27 cellular contexts compared by ENCODE assay signal in genomic region chr5:35354751-35355150, GRCh38.
A peak's percentile ranks its signal among the peaks of the same experiment; 100 is the strongest.
DNase-seq lines count a peak whose midpoint lies in the region; ATAC-seq, FAIRE-seq and TF ChIP-seq lines count a peak whose summit lies in the region.
"Had no signal": no experiment of that assay in that cellular context is flagged by ENCODE, and none has a peak within 500 bp of the region (broad histone marks: within the 10 kb centered on the region; RNA-seq: fewer than 3 reads in every experiment).

No MANE protein-coding gene starts in this region.

- no TSS peak for BruUV-seq in HepG2 (replicated peaks; lab: Mats Ljungman, UMichigan)

- no peak overlapping the region for H3K27ac Mint-ChIP-seq in stimulated activated memory B cell treated with anti-CD40 and anti-IgM and Interleukin-4, amounts not matched to agents 10 μg/mL and 1 μg/mL and 100 μg/mL, for 72 hours
- H3K27ac Mint-ChIP-seq: activated CD4-positive, alpha-beta T cell treated with anti-CD3 and anti-CD28 coated beads, Interleukin-2, amount 10 ng/mL, durations not matched to agents 7 days and 5 days; activated CD8-positive, alpha-beta memory T cell treated with anti-CD3 and anti-CD28 coated beads, Interleukin-2, amount 10 ng/mL, durations not matched to agents 7 days and 5 days; activated naive CD4-positive, alpha-beta T cell treated with anti-CD3 and anti-CD28 coated beads, Interleukin-2, amount 10 ng/mL, durations not matched to agents 7 days and 5 days; CD8-positive, alpha-beta memory T cell; H9; memory B cell; naive B cell had no signal

- H3K9me3 ChIP-seq in RWPE2 (ENCODE audit: severe bottlenecking) = peaks cover 2% of the 10 kb centered on the region
- H3K9me3 ChIP-seq in HepG2 (ENCODE audit: low read length) = peaks cover 9% of the 10 kb centered on the region; the same call in 1 of the 2 replicates

- no peaks in the 10 kb centered on the region for H3K79me2 ChIP-seq in HepG2 (ENCODE audit: insufficient read depth, low read length)

- FAIRE-seq in HepG2 (lab: Jason Lieb, UNC) = no peak
- FAIRE-seq: GM12891 had no signal

- H3K4me1 Mint-ChIP-seq in stimulated activated memory B cell treated with anti-CD40 and anti-IgM and Interleukin-4, amounts not matched to agents 10 μg/mL and 1 μg/mL and 100 μg/mL, for 72 hours = no peaks in the 10 kb centered on the region
- H3K4me1 Mint-ChIP-seq: activated CD4-positive, alpha-beta T cell treated with anti-CD3 and anti-CD28 coated beads, Interleukin-2, amount 10 ng/mL, durations not matched to agents 7 days and 5 days; activated CD8-positive, alpha-beta memory T cell treated with anti-CD3 and anti-CD28 coated beads, Interleukin-2, amount 10 ng/mL, durations not matched to agents 7 days and 5 days; activated naive CD4-positive, alpha-beta T cell treated with anti-CD3 and anti-CD28 coated beads, Interleukin-2, amount 10 ng/mL, durations not matched to agents 7 days and 5 days; CD8-positive, alpha-beta memory T cell; central memory CD8-positive, alpha-beta T cell; H9; memory B cell; naive B cell had no signal

- DNase-seq in GM04504 (ENCODE audit: low read depth) (peak; percentile 11), RWPE2 (ENCODE audit: low spot score) (no peak), islet precursor cell (peak; percentile 89), Kasumi-1 (lab: John Stamatoyannopoulos, UW) (no peak), NCI-H446 treated with DMSO at 0.1 percent for 48 hours (lab: John Stamatoyannopoulos, UW) (no peak), HepG2 (ENCODE audit: low spot score) (no peak)
- DNase-seq: activated CD4-positive, alpha-beta T cell treated with anti-CD3 and anti-CD28 coated beads, Interleukin-2, amount 10 ng/mL, durations not matched to agents 7 days and 5 days; activated CD8-positive, alpha-beta memory T cell treated with anti-CD3 and anti-CD28 coated beads, Interleukin-2, amount 10 ng/mL, durations not matched to agents 7 days and 5 days; activated naive CD4-positive, alpha-beta T cell treated with anti-CD3 and anti-CD28 coated beads, Interleukin-2, amount 10 ng/mL, durations not matched to agents 7 days and 5 days; aorta; CD8-positive, alpha-beta memory T cell; dermis blood vessel endothelial cell; H9; left colon; naive B cell; NCI-H1105 treated with DMSO at 0.1 percent for 48 hours; NCI-H2029; NCI-H2227 treated with DMSO at 0.1 percent for 48 hours; NCI-H774; stimulated activated CD4-positive, alpha-beta T cell treated with anti-CD3 and anti-CD28 coated beads, Interleukin-4, amount 100 ng/mL, for 1 hour; stimulated activated naive CD4-positive, alpha-beta T cell; T-helper 9 cell had no signal

- H4K20me1 ChIP-seq in HepG2 (ENCODE audit: insufficient read depth, low read length) = no peaks in the 10 kb centered on the region

- no peak overlapping the region for H3K27ac ChIP-seq in RWPE2 (ENCODE audit: poor library complexity, severe bottlenecking)
- no peak overlapping the region for H3K27ac ChIP-seq in HepG2 (ENCODE audit: extremely low read length, insufficient read depth, low read length)

- no peak for TF ChIP-seq RAD21 in HepG2 (CRISPR knock-in tag; IDR thresholded peaks at IDR 0.05)

- no peak for TF ChIP-seq POLR2A in HepG2 (IDR thresholded peaks at IDR 0.05; ENCODE audit: insufficient read depth in 1 of 2, low read depth in 2 of 2, low read length in 2 of 2)

- WGBS in HepG2 (ENCODE audit: low lambda C conversion rate) = 60% methylated on average over 1 of the region's 3 CpGs

- no peak overlapping the region for H3K4me2 ChIP-seq in HepG2 (ENCODE audit: low read depth, low read length)

- no peak overlapping the region for H3K4me3 Mint-ChIP-seq in stimulated activated memory B cell treated with anti-CD40 and anti-IgM and Interleukin-4, amounts not matched to agents 10 μg/mL and 1 μg/mL and 100 μg/mL, for 72 hours
- H3K4me3 Mint-ChIP-seq: activated CD4-positive, alpha-beta T cell treated with anti-CD3 and anti-CD28 coated beads, Interleukin-2, amount 10 ng/mL, durations not matched to agents 7 days and 5 days; activated CD8-positive, alpha-beta memory T cell treated with anti-CD3 and anti-CD28 coated beads, Interleukin-2, amount 10 ng/mL, durations not matched to agents 7 days and 5 days; activated naive CD4-positive, alpha-beta T cell treated with anti-CD3 and anti-CD28 coated beads, Interleukin-2, amount 10 ng/mL, durations not matched to agents 7 days and 5 days; CD8-positive, alpha-beta memory T cell; central memory CD8-positive, alpha-beta T cell; H9; memory B cell; naive B cell had no signal

- H3K4me3 ChIP-seq in RWPE2 (ENCODE audit: severe bottlenecking) (no peak overlapping the region), HepG2 (replicated peaks in 1 of 3; ENCODE audit: insufficient read depth in 1 of 3, low read depth in 2 of 3, low read length in 3 of 3) (no peak overlapping the region)

- TF ChIP-seq EP300 in HepG2 (IDR thresholded peaks at IDR 0.05; ENCODE audit: low read depth in 2 of 2, low read length in 2 of 2) (no peak), HepG2 (CRISPR knock-in tag; IDR thresholded peaks at IDR 0.05; ENCODE audit: borderline replicate concordance) (no peak)

- no peak overlapping the region for H2AFZ ChIP-seq in HepG2 (ENCODE audit: low read length)

- H3K4me1 ChIP-seq in RWPE2 (ENCODE audit: insufficient read depth, poor library complexity, severe bottlenecking) (no peaks in the 10 kb centered on the region), HepG2 (ENCODE audit: insufficient read depth, low read length) (no peaks in the 10 kb centered on the region; the same call in 1 of the 2 replicates)

- peak; percentile 61 for ATAC-seq in RWPE2 (ENCODE audit: low read depth)
- ATAC-seq in stimulated activated memory B cell treated with anti-CD40 and anti-IgM and Interleukin-4, amounts not matched to agents 10 μg/mL and 1 μg/mL and 100 μg/mL, for 72 hours = no peak
- ATAC-seq in HepG2 = no peak
- ATAC-seq: activated CD8-positive, alpha-beta memory T cell treated with anti-CD3 and anti-CD28 coated beads, Interleukin-2, amount 10 ng/mL, durations not matched to agents 7 days and 5 days; left colon; Right ventricle myocardium inferior had no signal

- CTCF ChIA-PET in HepG2 (lab: Yijun Ruan, JAX; ENCODE audit: low intra/inter-chr PET ratio, low total read pairs) = no interaction called here

- no peak overlapping the region for H3K9ac ChIP-seq in HepG2 (ENCODE audit: insufficient read depth, low read depth, low read length)

- no peaks in the 10 kb centered on the region for H3K27me3 Mint-ChIP-seq in stimulated activated memory B cell treated with anti-CD40 and anti-IgM and Interleukin-4, amounts not matched to agents 10 μg/mL and 1 μg/mL and 100 μg/mL, for 72 hours
- H3K27me3 Mint-ChIP-seq: activated CD4-positive, alpha-beta T cell treated with anti-CD3 and anti-CD28 coated beads, Interleukin-2, amount 10 ng/mL, durations not matched to agents 7 days and 5 days; activated naive CD4-positive, alpha-beta T cell treated with anti-CD3 and anti-CD28 coated beads, Interleukin-2, amount 10 ng/mL, durations not matched to agents 7 days and 5 days; memory B cell; naive B cell had no signal

- in situ Hi-C loops in HepG2 (cut with HindIII; ENCODE audit: extremely low pct_ligation_motif_present, low pct_unique_long_range_greater_than_20kb) = no loop called here

- POLR2A ChIA-PET in HepG2 (lab: Yijun Ruan, JAX) = no interaction called here

- peaks cover 8% of the 10 kb centered on the region for H3K36me3 Mint-ChIP-seq in stimulated activated memory B cell treated with anti-CD40 and anti-IgM and Interleukin-4, amounts not matched to agents 10 μg/mL and 1 μg/mL and 100 μg/mL, for 72 hours
- H3K36me3 Mint-ChIP-seq: activated CD8-positive, alpha-beta memory T cell treated with anti-CD3 and anti-CD28 coated beads, Interleukin-2, amount 10 ng/mL, durations not matched to agents 7 days and 5 days; activated naive CD4-positive, alpha-beta T cell treated with anti-CD3 and anti-CD28 coated beads, Interleukin-2, amount 10 ng/mL, durations not matched to agents 7 days and 5 days had no signal

- no peaks in the 10 kb centered on the region for H3K36me3 ChIP-seq in RWPE2 (ENCODE audit: low read depth)
- H3K36me3 ChIP-seq in HepG2 (replicated peaks in 1 of 2; ENCODE audit: control insufficient read depth in 1 of 2, insufficient read depth in 2 of 2, low read length in 2 of 2) = no peaks in the 10 kb centered on the region

- peaks cover 16% of the 10 kb centered on the region for H3K9me3 Mint-ChIP-seq in stimulated activated memory B cell treated with anti-CD40 and anti-IgM and Interleukin-4, amounts not matched to agents 10 μg/mL and 1 μg/mL and 100 μg/mL, for 72 hours

- TF ChIP-seq CTCF in RWPE2 (IDR thresholded peaks at IDR 0.05; ENCODE audit: poor library complexity, severe bottlenecking) (no peak), HepG2 (CRISPR knock-in tag; IDR thresholded peaks at IDR 0.05) (no peak)

- H3K27me3 ChIP-seq in RWPE2 (ENCODE audit: insufficient read depth, poor library complexity, severe bottlenecking) (no peaks in the 10 kb centered on the region), HepG2 (ENCODE audit: control insufficient read depth in 1 of 2, insufficient read depth in 2 of 2, low read length in 2 of 2) (0 out of 5 replicates have a peak, but pooled peaks cover 0 to 4% of the 10 kb centered on the region in 2 experiments)

- intact Hi-C loops in HepG2 (cut with micrococcal nuclease; ENCODE audit: unreplicated experiment) = no loop called here

TF ChIP-seq in HepG2, 621 proteins besides CTCF, POLR2A, EP300 and RAD21 (continues in another document):
- TF ChIP-seq MED1 (CRISPR knock-in tag; IDR thresholded peaks at IDR 0.05) (no peak), ZHX1 (CRISPR knock-in tag; IDR thresholded peaks at IDR 0.05; ENCODE audit: low read depth) (no peak)

Comparison
In these comparisons a context has a peak if more than half of its experiments do, and no peak if none do; other contexts are left out.
1. DNase-seq: peak in GM04504 (single experiment) and islet precursor cell (single experiment); none in RWPE2 (single experiment), Kasumi-1 (0 of 2), NCI-H446 treated with DMSO at 0.1 percent for 48 hours (single experiment) and HepG2 (single experiment).